In genomic region chr3:37668431-37668830, GRCh38 we compare ENCODE assay signal across 18 cellular contexts.
DNase-seq lines count a peak whose midpoint lies in the region; FAIRE-seq and TF ChIP-seq lines count a peak whose summit lies in the region.
"Had no signal": no experiment of that assay in that cellular context is flagged by ENCODE, and none has a peak within 500 bp of the region (broad histone marks: within the 10 kb centered on the region; RNA-seq: fewer than 3 reads in every experiment).

No MANE protein-coding gene starts in this region.

- no peaks in the 10 kb centered on the region for H3K9me3 ChIP-seq in HEK293 (ENCODE audit: control insufficient read depth, insufficient read depth, low read depth, low read length)
- no peaks in the 10 kb centered on the region for H3K9me3 ChIP-seq in colonic mucosa
- no peaks in the 10 kb centered on the region for H3K9me3 ChIP-seq in keratinocyte (ENCODE audit: control insufficient read depth, low read depth, low read length)
- H3K9me3 ChIP-seq in small intestine (ENCODE audit: control insufficient read depth, low read depth) = no peaks in the 10 kb centered on the region
- H3K9me3 ChIP-seq: BE2C had no signal

- TF ChIP-seq CTCF in HEK293 (tag by site-specific recombination; IDR thresholded peaks at IDR 0.05) (no peak), colonic mucosa (IDR thresholded peaks at IDR 0.05) (no peak), keratinocyte (optimal IDR thresholded peaks at IDR 0.05 in 1 of 3, IDR thresholded peaks at IDR 0.05 in 1 of 3, conservative IDR thresholded peaks at IDR 0.05 in 1 of 3; ENCODE audit: extremely low read depth in 1 of 3, insufficient read depth in 2 of 3, low read length in 3 of 3) (no peak)

- DNase-seq in colonic mucosa (peak; percentile 32), keratinocyte (ENCODE audit: low read depth, low spot score) (no peak), small intestine (no peak), NCI-H526 treated with DMSO at 0.1 percent for 48 hours (lab: John Stamatoyannopoulos, UW) (no peak), kidney tubule cell (ENCODE audit: low spot score) (no peak), NCI-H2196 (lab: John Stamatoyannopoulos, UW; ENCODE audit: unreplicated experiment) (no peak)
- no peak for DNase-seq in activated effector memory CD4-positive, alpha-beta T cell treated with Interleukin-2 at 50 U/mL for 16 hours
- DNase-seq: activated CD4-positive, alpha-beta T cell treated with anti-CD3 and anti-CD28 coated beads for 1 hour; activated T-cell treated with anti-CD3 and anti-CD28 coated beads, Interleukin-2, amount 50 U/mL, for 48 hours; BE2C; effector memory CD4-positive, alpha-beta T cell; NCI-H1092; NCI-H526; RPMI8226; stimulated activated CD8-positive, alpha-beta memory T cell treated with anti-CD3 and anti-CD28 coated beads, Interleukin-4, amount 100 ng/mL, for 48 hours; T-helper 17 cell had no signal

- no peaks in the 10 kb centered on the region for H3K79me2 ChIP-seq in keratinocyte (ENCODE audit: control insufficient read depth, insufficient read depth, low read length)

- CTCF ChIA-PET in HEK293 (lab: Yijun Ruan, JAX) = no interaction called here

- H3K9ac ChIP-seq in colonic mucosa (ENCODE audit: low read depth in 2 of 2, low read length in 2 of 2) (no peak overlapping the region), keratinocyte (ENCODE audit: control insufficient read depth, extremely low read depth, insufficient read depth, low read length) (no peak overlapping the region)

- peak; percentile 68 for FAIRE-seq in keratinocyte (lab: Jason Lieb, UNC)
- FAIRE-seq in small intestine (lab: Jason Lieb, UNC) = no peak
- FAIRE-seq: GM12878 had no signal

- H3K27me3 ChIP-seq in colonic mucosa (no peaks in the 10 kb centered on the region), keratinocyte (ENCODE audit: control insufficient read depth, extremely low read depth, insufficient read depth, low read length) (peaks cover 20% of the 10 kb centered on the region), small intestine (ENCODE audit: control insufficient read depth in 2 of 2, insufficient read depth in 2 of 2, low read length in 2 of 2) (no peaks in the 10 kb centered on the region)
- H3K27me3 ChIP-seq: BE2C had no signal

- H3K27ac ChIP-seq in HEK293 (ENCODE audit: extremely low read depth, low read depth, low read length) = no peak overlapping the region
- no peak overlapping the region for H3K27ac ChIP-seq in colonic mucosa
- H3K27ac ChIP-seq in keratinocyte (ENCODE audit: control insufficient read depth, insufficient read depth, low read length) = no peak overlapping the region
- H3K27ac ChIP-seq in small intestine (ENCODE audit: low read depth in 1 of 2, low read length in 1 of 2) = peak overlapping the region; percentile 46 to 55

- no peak overlapping the region for H2AFZ ChIP-seq in keratinocyte (ENCODE audit: control insufficient read depth, low read length)

- H4K20me1 ChIP-seq in keratinocyte (ENCODE audit: control insufficient read depth, extremely low read depth, insufficient read depth, low read length) = no peaks in the 10 kb centered on the region

- H3K4me2 ChIP-seq in keratinocyte (ENCODE audit: control insufficient read depth, extremely low read depth, insufficient read depth, low read depth, low read length) = no peak overlapping the region

- POLR2A ChIA-PET in HEK293 (lab: Yijun Ruan, JAX) = no interaction called here

- dilution Hi-C loops in keratinocyte (cut with MboI; ENCODE audit: extremely low pct_ligation_motif_present, low sequenced_read_pairs) = no loop called here

- H3K36me3 ChIP-seq in HEK293 (ENCODE audit: control insufficient read depth in 2 of 2, insufficient read depth in 1 of 2, low read length in 2 of 2) = no peaks in the 10 kb centered on the region
- H3K36me3 ChIP-seq in colonic mucosa = no peaks in the 10 kb centered on the region
- no peaks in the 10 kb centered on the region for H3K36me3 ChIP-seq in keratinocyte (ENCODE audit: control insufficient read depth in 2 of 2, extremely low read depth in 1 of 2, insufficient read depth in 2 of 2, low read length in 2 of 2)
- H3K36me3 ChIP-seq in small intestine (ENCODE audit: control insufficient read depth in 2 of 2, insufficient read depth in 2 of 2, low read length in 2 of 2) = no peaks in the 10 kb centered on the region
- H3K36me3 ChIP-seq: BE2C had no signal

- 22 to 41% (median 39%) methylated on average over 5 of the region's 5 CpGs for WGBS in small intestine, 3 donors

- no peak overlapping the region for H3K4me3 ChIP-seq in HEK293 (ENCODE audit: low read depth, low read length)
- no peak overlapping the region for H3K4me3 ChIP-seq in colonic mucosa
- no peak overlapping the region for H3K4me3 ChIP-seq in keratinocyte (ENCODE audit: control insufficient read depth in 2 of 3, extremely low read depth in 1 of 3, insufficient read depth in 2 of 3, low read depth in 1 of 3, low read length in 3 of 3)
- no peak overlapping the region for H3K4me3 ChIP-seq in small intestine (ENCODE audit: low read depth in 1 of 2, low read length in 2 of 2)
- H3K4me3 ChIP-seq: GM12878 had no signal

- H3K9me1 ChIP-seq in keratinocyte (ENCODE audit: control insufficient read depth, extremely low read depth, insufficient read depth, low read length) = no peaks in the 10 kb centered on the region

- intact Hi-C loops in colonic mucosa (cut with DNase I) = no loop called here

- H3K4me1 ChIP-seq in HEK293 (ENCODE audit: control insufficient read depth, insufficient read depth, low read length) (peaks cover 3% of the 10 kb centered on the region; the same call in 1 of the 2 replicates), colonic mucosa (peaks cover 10% of the 10 kb centered on the region), keratinocyte (ENCODE audit: control insufficient read depth, extremely low read depth, insufficient read depth, low read length) (peaks cover 5% of the 10 kb centered on the region), small intestine (ENCODE audit: control insufficient read depth in 2 of 2, insufficient read depth in 1 of 2, low read depth in 1 of 2, low read length in 1 of 2) (peaks cover 2 to 11% of the 10 kb centered on the region in 2 donors)
- H3K4me1 ChIP-seq: BE2C had no signal

TF ChIP-seq in HEK293, 187 proteins besides CTCF, POLR2A, EP300 and RAD21:
- no peak for TF ChIP-seq ZNF48 (tag by site-specific recombination; IDR thresholded peaks at IDR 0.05)
- TF ChIP-seq, protein P1, sequence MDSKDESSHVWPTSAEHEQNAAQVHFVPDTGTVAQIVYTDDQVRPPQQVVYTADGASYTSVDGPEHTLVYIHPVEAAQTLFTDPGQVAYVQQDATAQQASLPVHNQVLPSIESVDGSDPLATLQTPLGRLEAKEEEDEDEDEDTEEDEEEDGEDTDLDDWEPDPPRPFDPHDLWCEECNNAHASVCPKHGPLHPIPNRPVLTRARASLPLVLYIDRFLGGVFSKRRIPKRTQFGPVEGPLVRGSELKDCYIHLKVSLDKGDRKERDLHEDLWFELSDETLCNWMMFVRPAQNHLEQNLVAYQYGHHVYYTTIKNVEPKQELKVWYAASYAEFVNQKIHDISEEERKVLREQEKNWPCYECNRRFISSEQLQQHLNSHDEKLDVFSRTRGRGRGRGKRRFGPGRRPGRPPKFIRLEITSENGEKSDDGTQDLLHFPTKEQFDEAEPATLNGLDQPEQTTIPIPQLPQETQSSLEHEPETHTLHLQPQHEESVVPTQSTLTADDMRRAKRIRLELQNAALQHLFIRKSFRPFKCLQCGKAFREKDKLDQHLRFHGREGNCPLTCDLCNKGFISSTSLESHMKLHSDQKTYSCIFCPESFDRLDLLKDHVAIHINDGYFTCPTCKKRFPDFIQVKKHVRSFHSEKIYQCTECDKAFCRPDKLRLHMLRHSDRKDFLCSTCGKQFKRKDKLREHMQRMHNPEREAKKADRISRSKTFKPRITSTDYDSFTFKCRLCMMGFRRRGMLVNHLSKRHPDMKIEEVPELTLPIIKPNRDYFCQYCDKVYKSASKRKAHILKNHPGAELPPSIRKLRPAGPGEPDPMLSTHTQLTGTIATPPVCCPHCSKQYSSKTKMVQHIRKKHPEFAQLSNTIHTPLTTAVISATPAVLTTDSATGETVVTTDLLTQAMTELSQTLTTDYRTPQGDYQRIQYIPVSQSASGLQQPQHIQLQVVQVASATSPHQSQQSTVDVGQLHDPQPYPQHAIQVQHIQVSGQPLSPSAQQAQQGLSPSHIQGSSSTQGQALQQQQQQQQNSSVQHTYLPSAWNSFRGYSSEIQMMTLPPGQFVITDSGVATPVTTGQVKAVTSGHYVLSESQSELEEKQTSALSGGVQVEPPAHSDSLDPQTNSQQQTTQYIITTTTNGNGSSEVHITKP (tag by site-specific recombination; IDR thresholded peaks at IDR 0.05) = peak; percentile 42
TF ChIP-seq in HEK293: peak in this region for 1.

Comparison
In these comparisons a context has a peak if more than half of its experiments do, and no peak if none do; other contexts are left out.
1. H3K27ac ChIP-seq: peak in small intestine (2 of 2); none in HEK293 (single experiment), colonic mucosa (single experiment) and keratinocyte (single experiment).